In the genomic region with DNA sequence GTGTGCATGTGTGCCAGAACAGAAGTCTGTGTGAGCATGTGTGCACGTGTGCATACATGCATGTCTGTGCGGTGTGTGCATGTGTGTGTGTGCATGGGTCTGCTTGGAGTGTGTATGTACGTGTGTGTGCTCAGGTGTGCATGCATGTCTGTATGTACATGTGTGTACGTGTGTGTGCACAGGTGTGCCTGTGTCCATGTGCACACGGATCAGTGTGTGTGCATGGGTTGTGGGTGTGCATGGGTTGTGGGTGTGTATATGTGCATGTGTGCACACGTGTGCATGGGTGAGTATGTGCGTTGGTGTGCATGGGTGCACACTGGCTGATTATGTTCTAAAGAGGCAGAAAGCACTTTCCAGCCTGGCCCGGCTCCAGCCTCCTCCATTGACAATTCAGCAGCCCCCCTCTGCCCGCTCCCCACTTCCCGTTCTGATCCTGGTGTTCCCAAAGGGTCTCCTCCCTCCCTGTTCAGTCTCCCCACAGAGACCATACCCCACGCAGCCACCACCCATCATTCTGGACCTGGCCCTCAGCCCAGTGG, we compare ENCODE assay signal across 2 cellular contexts.
TF ChIP-seq lines count a peak whose summit lies in the region.

No MANE protein-coding gene starts in this region.

TF ChIP-seq in HepG2, 621 proteins besides CTCF, POLR2A, EP300 and RAD21:
- TF ChIP-seq, protein P1, sequence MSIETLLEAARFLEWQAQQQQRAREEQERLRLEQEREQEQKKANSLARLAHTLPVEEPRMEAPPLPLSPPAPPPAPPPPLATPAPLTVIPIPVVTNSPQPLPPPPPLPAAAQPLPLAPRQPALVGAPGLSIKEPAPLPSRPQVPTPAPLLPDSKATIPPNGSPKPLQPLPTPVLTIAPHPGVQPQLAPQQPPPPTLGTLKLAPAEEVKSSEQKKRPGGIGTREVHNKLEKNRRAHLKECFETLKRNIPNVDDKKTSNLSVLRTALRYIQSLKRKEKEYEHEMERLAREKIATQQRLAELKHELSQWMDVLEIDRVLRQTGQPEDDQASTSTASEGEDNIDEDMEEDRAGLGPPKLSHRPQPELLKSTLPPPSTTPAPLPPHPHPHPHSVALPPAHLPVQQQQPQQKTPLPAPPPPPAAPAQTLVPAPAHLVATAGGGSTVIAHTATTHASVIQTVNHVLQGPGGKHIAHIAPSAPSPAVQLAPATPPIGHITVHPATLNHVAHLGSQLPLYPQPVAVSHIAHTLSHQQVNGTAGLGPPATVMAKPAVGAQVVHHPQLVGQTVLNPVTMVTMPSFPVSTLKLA (IDR thresholded peaks at IDR 0.05) = peak; percentile 68
- TF ChIP-seq ZNF501 (CRISPR knock-in tag; IDR thresholded peaks at IDR 0.05) = no peak

TF ChIP-seq in H1, 55 proteins besides CTCF, POLR2A, EP300 and RAD21:
- TF ChIP-seq TBP (IDR thresholded peaks at IDR 0.05; ENCODE audit: low read depth, low read length) = no peak
- TF ChIP-seq KDM1A (IDR thresholded peaks at IDR 0.05; ENCODE audit: borderline replicate concordance, low read length) = peak; percentile 28; the same call in 1 of the 2 replicates
- TF ChIP-seq RXRA (IDR thresholded peaks at IDR 0.05; ENCODE audit: insufficient read depth, low read depth, low read length) = no peak
